Comparison of ENCODE assay signal across 8 cellular contexts in genomic region chr10:132352462-132353308, GRCh38. TPM values are rescaled to one million over a fixed set of nuclear protein-coding genes. Genes with fewer than 3 reads are reported as not detected.
A peak's percentile ranks its signal among the peaks of the same experiment; 100 is the strongest.
DNase-seq lines count a peak whose midpoint lies in the region; ATAC-seq and TF ChIP-seq lines count a peak whose summit lies in the region.
"Not testable (repeated sequence)": the region's sequence is repeated elsewhere in the genome, so short reads cannot be mapped to it uniquely, and the experiment has no call there.

No MANE protein-coding gene starts in this region.

- peak; percentile 70 for TF ChIP-seq RAD21 in SK-N-SH (IDR thresholded peaks at IDR 0.05; ENCODE audit: low read length)

- not testable (repeated sequence) for H3K36me3 Mint-ChIP-seq in activated T-cell treated with anti-CD3 and anti-CD28 coated beads, Interleukin-2, amount 50 U/mL, for 4 hours (ENCODE audit: insufficient read depth)

- H3K4me2 ChIP-seq in SK-N-SH = not testable (repeated sequence)

- CTCF ChIA-PET in SK-N-SH (lab: Yijun Ruan, JAX) = interaction anchor here (0.7 to 4.3 kb wide), 24 partner anchors 8 to 290 kb away, joined by 3 to 41 read pairs (median 4); no protein-coding TSS in a partner anchor

- not testable (repeated sequence) for H3F3A ChIP-seq in SK-N-SH (replicated peaks; ENCODE audit: insufficient read depth)

- TF ChIP-seq EP300 in SK-N-SH (IDR thresholded peaks at IDR 0.05; ENCODE audit: borderline replicate concordance in 1 of 2, low read depth in 1 of 2, low read length in 1 of 2) = not testable (repeated sequence)

- not testable (repeated sequence) for H3K9ac ChIP-seq in SK-N-SH

- TF ChIP-seq CTCF in GM12865 (IDR thresholded peaks at IDR 0.05; ENCODE audit: insufficient read depth, low read depth, low read length, missing control alignments) = peak; percentile 88
- peak; percentile 68 for TF ChIP-seq CTCF in SK-N-SH (IDR thresholded peaks at IDR 0.05)
- peak; percentile 57 to 83 (median 57) for TF ChIP-seq CTCF in vagina (IDR thresholded peaks at IDR 0.05)

- peak; percentile 56 to 70 for ATAC-seq in activated T-cell treated with anti-CD3 and anti-CD28 coated beads, Interleukin-2, amount 50 U/mL, for 4 hours

- not testable (repeated sequence) for H3K27me3 Mint-ChIP-seq in activated T-cell treated with anti-CD3 and anti-CD28 coated beads, Interleukin-2, amount 50 U/mL, for 4 hours (ENCODE audit: low read depth)

- not testable (repeated sequence) for H3K27ac ChIP-seq in SK-N-SH (ENCODE audit: low read depth in 2 of 2, low read length in 1 of 2); vagina

- DNase-seq in GM12865 (ENCODE audit: low read depth) (peak; percentile 70), KBM-7 (peak; percentile 85), SK-N-SH (peak; percentile 90), kidney glomerular epithelial cell (lab: John Stamatoyannopoulos, UW) (peak; percentile 49)
- DNase-seq in activated T-cell treated with anti-CD3 and anti-CD28 coated beads, Interleukin-2, amount 50 U/mL, for 4 hours = peak; percentile 79
- DNase-seq in effector CD8-positive, alpha-beta T cell (lab: John Stamatoyannopoulos, UW) = peak; percentile 56
- DNase-seq in stimulated activated CD4-positive, alpha-beta T cell treated with anti-CD3 and anti-CD28 coated beads, Interleukin-12 subunit alpha, Interleukin-12 subunit beta, amount 100 ng/mL, for 4 hours = peak; percentile 82
- DNase-seq in vagina (ENCODE audit: extremely low spot score in 2 of 2) = not testable (repeated sequence)

- not testable (repeated sequence) for H3K9me3 Mint-ChIP-seq in activated T-cell treated with anti-CD3 and anti-CD28 coated beads, Interleukin-2, amount 50 U/mL, for 4 hours

- H3K36me3 ChIP-seq in SK-N-SH (replicated peaks in 1 of 2; ENCODE audit: control insufficient read depth in 1 of 2, insufficient read depth in 2 of 2, low read length in 1 of 2) = peaks cover 0 to 23% of the 10 kb centered on the region in 2 experiments
- H3K36me3 ChIP-seq in vagina = not testable (repeated sequence)

- intact Hi-C loops in vagina (cut with DNase I) = loop anchor here (5.0 kb wide), 1 partner anchor 130 kb away; no protein-coding TSS in a partner anchor

- H3K4me1 ChIP-seq in SK-N-SH (ENCODE audit: control insufficient read depth in 1 of 2, insufficient read depth in 2 of 2, low read depth in 1 of 2, low read length in 1 of 2); vagina: not testable (repeated sequence)

- not testable (repeated sequence) for H2AFZ ChIP-seq in SK-N-SH (ENCODE audit: low read depth)

- not testable (repeated sequence) for H4K20me1 ChIP-seq in SK-N-SH (ENCODE audit: insufficient read depth)

- H3K4me1 Mint-ChIP-seq in activated T-cell treated with anti-CD3 and anti-CD28 coated beads, Interleukin-2, amount 50 U/mL, for 4 hours (ENCODE audit: low read depth) = not testable (repeated sequence)

- not testable (repeated sequence) for H3K4me3 Mint-ChIP-seq in activated T-cell treated with anti-CD3 and anti-CD28 coated beads, Interleukin-2, amount 50 U/mL, for 4 hours

- in situ Hi-C loops in KBM-7 (cut with MboI; ENCODE audit: low pct_unique_long_range_greater_than_20kb, low sequenced_read_pairs) = not testable (repeated sequence)

- not testable (repeated sequence) for H3K27me3 ChIP-seq in SK-N-SH (ENCODE audit: insufficient read depth); vagina

- H3K79me2 ChIP-seq in SK-N-SH (ENCODE audit: insufficient read depth) = not testable (repeated sequence)

- WGBS in SK-N-SH (ENCODE audit: low lambda C conversion rate) = 53% methylated on average over 18 of the region's 44 CpGs

- H3K9me2 ChIP-seq in SK-N-SH = not testable (repeated sequence)

- not testable (repeated sequence) for H3K9me3 ChIP-seq in SK-N-SH, vagina

- POLR2A ChIA-PET in SK-N-SH (lab: Yijun Ruan, JAX) = not testable (repeated sequence)

- H3K4me3 ChIP-seq in GM12865 (ENCODE audit: low read depth, low read length); SK-N-SH (ENCODE audit: low read depth in 2 of 2, low read length in 1 of 2); vagina: not testable (repeated sequence)

- not testable (repeated sequence) for TF ChIP-seq POLR2A in vagina (IDR thresholded peaks at IDR 0.05)

TF ChIP-seq in SK-N-SH, 30 proteins besides CTCF, POLR2A, EP300 and RAD21:
- peak; percentile 83 for TF ChIP-seq SMC3 (IDR thresholded peaks at IDR 0.05; ENCODE audit: low read depth, low read length)

RNA-seq across cellular contexts. Expression of gene LRRC27, which starts 20.7 kb away (rescaled TPM):
- polyA plus RNA-seq in SK-N-SH (2012; rRNA removed) = 10.0 and 11.2 TPM in 2 replicates
- 7.4 and 7.6 TPM in 2 replicates for polyA plus RNA-seq in SK-N-SH (2012; cell fraction: cytosol; rRNA removed)
- polyA plus RNA-seq in SK-N-SH (2012; cell fraction: nucleus; rRNA removed) = 44.8 and 57.8 TPM in 2 replicates
- total RNA-seq in activated T-cell treated with anti-CD3 and anti-CD28 coated beads, Interleukin-2, amount 50 U/mL, for 4 hours = 1 to 10 TPM in 2 of 3 donors, under 1 TPM in 1; 0.89 to 2.0 (median 1.1) TPM
- total RNA-seq in vagina = 4.9 TPM

RNA-seq across cellular contexts. Expression of gene PWWP2B, which starts 44.3 kb away (rescaled TPM):
- polyA plus RNA-seq in SK-N-SH (2012; rRNA removed) = 2.0 and 2.4 TPM in 2 replicates
- polyA plus RNA-seq in SK-N-SH (2012; cell fraction: cytosol; rRNA removed) = 0.93 and 1.9 TPM in 2 replicates
- polyA plus RNA-seq in SK-N-SH (2012; cell fraction: nucleus; rRNA removed) = 2.3 and 3.2 TPM in 2 replicates
- total RNA-seq in activated T-cell treated with anti-CD3 and anti-CD28 coated beads, Interleukin-2, amount 50 U/mL, for 4 hours = 1 to 10 TPM; 3.3 to 4.3 (median 4.1) TPM
- total RNA-seq in vagina = 14.7 TPM

RNA-seq across cellular contexts. Expression of gene STK32C, which starts 44.9 kb away (rescaled TPM):
- polyA plus RNA-seq in SK-N-SH (2012; rRNA removed) = 27.0 and 27.8 TPM in 2 replicates
- 20.1 and 23.8 TPM in 2 replicates for polyA plus RNA-seq in SK-N-SH (2012; cell fraction: cytosol; rRNA removed)
- 21.1 and 30.0 TPM in 2 replicates for polyA plus RNA-seq in SK-N-SH (2012; cell fraction: nucleus; rRNA removed)
- total RNA-seq in activated T-cell treated with anti-CD3 and anti-CD28 coated beads, Interleukin-2, amount 50 U/mL, for 4 hours = 10 to 100 TPM; 14.8 to 18.0 (median 15.3) TPM
- 4.7 TPM for total RNA-seq in vagina
